Comparison of ENCODE assay signal across 8 cellular contexts in the genomic region with DNA sequence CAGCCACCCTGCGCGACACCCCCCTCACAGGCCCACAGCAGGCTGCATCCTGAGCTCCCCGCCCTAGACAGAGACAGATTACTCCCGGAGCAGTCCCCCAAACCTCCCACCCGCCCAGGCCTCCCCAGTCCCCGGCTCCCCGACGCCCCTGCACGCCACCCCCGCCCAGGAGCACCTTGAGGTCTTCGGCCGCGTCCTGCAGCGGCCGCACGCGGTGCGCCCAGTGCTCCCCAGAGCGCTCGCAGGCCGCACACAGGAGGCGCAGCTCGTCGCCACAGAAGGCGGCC. TPM values are rescaled to one million over a fixed set of nuclear protein-coding genes. Genes with fewer than 3 reads are reported as not detected.
DNase-seq lines count a peak whose midpoint lies in the region; ATAC-seq and TF ChIP-seq lines count a peak whose summit lies in the region.

No MANE protein-coding gene starts in this region.

- ATAC-seq in GM19455 (IDR thresholded peaks at IDR 0.05; ENCODE audit: unreplicated experiment) (peak; percentile 16), mucosa of descending colon (peak; percentile 58)

- CTCF ChIA-PET in AG04450 (lab: Charles Lee): interaction anchor here (1.7 kb wide), 1 partner anchor 13 kb away, joined by 11 read pairs; no protein-coding TSS in a partner anchor

- POLR2A ChIA-PET in AG04450 (lab: Yijun Ruan, JAX): no interaction called here

- H3K9ac ChIP-seq in HUES48 (ENCODE audit: low read depth, low read length): peak overlapping the region; percentile 77; the same call in 1 of the 2 replicates

- peak overlapping the region; percentile 91 for H3K4me3 ChIP-seq in AG04450 (ENCODE audit: low read depth, low read length)
- peak overlapping the region; percentile 97 for H3K4me3 ChIP-seq in HUES48 (ENCODE audit: low read depth, low read length)
- H3K4me3 ChIP-seq in cardiac fibroblast (replicated peaks in 1 of 2; ENCODE audit: low read depth in 2 of 2, low read length in 2 of 2): peak overlapping the region; percentile 92 to 93
- peak overlapping the region; percentile 96 for H3K4me3 ChIP-seq in mucosa of descending colon

- H3K36me3 ChIP-seq in HUES48 (ENCODE audit: control insufficient read depth, insufficient read depth, low read length) (peaks cover 33% of the 10 kb centered on the region), mucosa of descending colon (ENCODE audit: low read depth) (no peaks in the 10 kb centered on the region)

- H3K4me1 ChIP-seq in HUES48 (ENCODE audit: control insufficient read depth, insufficient read depth, low read length) (peaks cover 17% of the 10 kb centered on the region; the same call in 1 of the 2 replicates), mucosa of descending colon (ENCODE audit: low read depth) (peaks cover 23% of the 10 kb centered on the region)

- TF ChIP-seq CTCF in AG04450 (IDR thresholded peaks at IDR 0.05; ENCODE audit: low read depth, low read length): no peak
- no peak for TF ChIP-seq CTCF in cardiac fibroblast (IDR thresholded peaks at IDR 0.05; ENCODE audit: low read depth, low read length)
- no peak for TF ChIP-seq CTCF in mucosa of descending colon (IDR thresholded peaks at IDR 0.05)

- DNase-seq in AG04450 (ENCODE audit: low read depth, low spot score): no peak
- DNase-seq in cardiac fibroblast (ENCODE audit: low read depth in 2 of 2): peak in 1 of 2 donors; percentile 23
- peak in 1 of 3 donors; percentile 25 for DNase-seq in mucosa of descending colon
- DNase-seq in GM19238 (ENCODE audit: insufficient read length, low spot score): no peak
- no peak for DNase-seq in NAMALWA (ENCODE audit: low spot score)
- no peak for DNase-seq in DMS153 (lab: John Stamatoyannopoulos, UW)

- H3K27me3 ChIP-seq in AG04450 (ENCODE audit: control insufficient read depth, insufficient read depth, low read length): no peaks in the 10 kb centered on the region
- H3K27me3 ChIP-seq in HUES48 (ENCODE audit: control insufficient read depth, insufficient read depth, low read length): 0 out of 2 replicates have a peak, but pooled peaks cover 2% of the 10 kb centered on the region

- intact Hi-C loops in mucosa of descending colon (cut with DNase I, micrococcal nuclease): no loop called here

- H3K9me3 ChIP-seq in AG04450 (ENCODE audit: control insufficient read depth, insufficient read depth, low read length) (no peaks in the 10 kb centered on the region; the same call in 1 of the 2 replicates), HUES48 (ENCODE audit: control insufficient read depth, insufficient read depth, low read length) (no peaks in the 10 kb centered on the region), mucosa of descending colon (no peaks in the 10 kb centered on the region)

- H3K27ac ChIP-seq in AG04450 (ENCODE audit: low read depth, low read length): no peak overlapping the region
- H3K27ac ChIP-seq in HUES48 (ENCODE audit: low read depth, low read length): peak overlapping the region; percentile 88

RNA-seq across cellular contexts. Expression of a gene that starts 0.7 kb away (rescaled TPM):
- polyA plus RNA-seq in AG04450 (2011; rRNA removed): 5.7 and 6.1 TPM in 2 replicates
- polyA minus RNA-seq in AG04450 (2011; rRNA and poly(A)+ RNA removed): 9.1 and 10.7 TPM in 2 replicates
- 10 to 100 TPM; 32.1 to 40.4 (median 35.0) TPM for total RNA-seq in mucosa of descending colon

RNA-seq across cellular contexts. Expression of a gene that starts 10.7 kb away (rescaled TPM):
- 0.16 and 0.27 TPM in 2 replicates for polyA plus RNA-seq in AG04450 (2011; rRNA removed)
- 0.52 and 0.92 TPM in 2 replicates for polyA minus RNA-seq in AG04450 (2011; rRNA and poly(A)+ RNA removed)
- under 1 TPM in 2 of 3 donors, not detected in 1; 0.39 to 0.76 TPM for total RNA-seq in mucosa of descending colon
